Comparison of ENCODE assay signal across 1 cellular context in the genomic region with DNA sequence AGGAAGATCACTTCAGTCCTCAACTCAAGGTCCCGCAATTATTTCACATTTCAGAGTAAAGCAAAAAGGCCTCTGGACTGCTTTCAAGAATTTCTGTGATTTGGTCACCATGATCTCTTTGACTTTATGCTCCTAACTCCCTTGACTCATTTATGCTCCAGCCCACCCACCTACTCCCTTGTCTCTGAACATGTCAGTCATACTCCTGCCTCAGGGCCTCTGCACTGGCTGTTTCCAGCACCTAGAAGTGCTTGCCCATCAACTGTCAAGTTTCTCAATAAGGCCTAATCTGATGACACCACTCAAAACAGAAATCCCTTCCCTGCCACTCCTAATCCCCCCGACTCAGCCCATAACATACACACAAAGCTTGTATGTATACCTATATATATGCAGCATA.
TF ChIP-seq lines count a peak whose summit lies in the region.

No MANE protein-coding gene starts in this region.

TF ChIP-seq in GM23338, 12 proteins besides CTCF, POLR2A, EP300 and RAD21 (continued from another document):
- TF ChIP-seq, protein P1, sequence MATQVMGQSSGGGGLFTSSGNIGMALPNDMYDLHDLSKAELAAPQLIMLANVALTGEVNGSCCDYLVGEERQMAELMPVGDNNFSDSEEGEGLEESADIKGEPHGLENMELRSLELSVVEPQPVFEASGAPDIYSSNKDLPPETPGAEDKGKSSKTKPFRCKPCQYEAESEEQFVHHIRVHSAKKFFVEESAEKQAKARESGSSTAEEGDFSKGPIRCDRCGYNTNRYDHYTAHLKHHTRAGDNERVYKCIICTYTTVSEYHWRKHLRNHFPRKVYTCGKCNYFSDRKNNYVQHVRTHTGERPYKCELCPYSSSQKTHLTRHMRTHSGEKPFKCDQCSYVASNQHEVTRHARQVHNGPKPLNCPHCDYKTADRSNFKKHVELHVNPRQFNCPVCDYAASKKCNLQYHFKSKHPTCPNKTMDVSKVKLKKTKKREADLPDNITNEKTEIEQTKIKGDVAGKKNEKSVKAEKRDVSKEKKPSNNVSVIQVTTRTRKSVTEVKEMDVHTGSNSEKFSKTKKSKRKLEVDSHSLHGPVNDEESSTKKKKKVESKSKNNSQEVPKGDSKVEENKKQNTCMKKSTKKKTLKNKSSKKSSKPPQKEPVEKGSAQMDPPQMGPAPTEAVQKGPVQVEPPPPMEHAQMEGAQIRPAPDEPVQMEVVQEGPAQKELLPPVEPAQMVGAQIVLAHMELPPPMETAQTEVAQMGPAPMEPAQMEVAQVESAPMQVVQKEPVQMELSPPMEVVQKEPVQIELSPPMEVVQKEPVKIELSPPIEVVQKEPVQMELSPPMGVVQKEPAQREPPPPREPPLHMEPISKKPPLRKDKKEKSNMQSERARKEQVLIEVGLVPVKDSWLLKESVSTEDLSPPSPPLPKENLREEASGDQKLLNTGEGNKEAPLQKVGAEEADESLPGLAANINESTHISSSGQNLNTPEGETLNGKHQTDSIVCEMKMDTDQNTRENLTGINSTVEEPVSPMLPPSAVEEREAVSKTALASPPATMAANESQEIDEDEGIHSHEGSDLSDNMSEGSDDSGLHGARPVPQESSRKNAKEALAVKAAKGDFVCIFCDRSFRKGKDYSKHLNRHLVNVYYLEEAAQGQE (IDR thresholded peaks at IDR 0.05; ENCODE audit: unreplicated experiment), result no peak
- no peak for TF ChIP-seq CREB1 (CRISPR knock-in tag; IDR thresholded peaks at IDR 0.05; ENCODE audit: low read depth)
- TF ChIP-seq JUNB (IDR thresholded peaks at IDR 0.05; ENCODE audit: unreplicated experiment), result no peak
- TF ChIP-seq, protein P2, sequence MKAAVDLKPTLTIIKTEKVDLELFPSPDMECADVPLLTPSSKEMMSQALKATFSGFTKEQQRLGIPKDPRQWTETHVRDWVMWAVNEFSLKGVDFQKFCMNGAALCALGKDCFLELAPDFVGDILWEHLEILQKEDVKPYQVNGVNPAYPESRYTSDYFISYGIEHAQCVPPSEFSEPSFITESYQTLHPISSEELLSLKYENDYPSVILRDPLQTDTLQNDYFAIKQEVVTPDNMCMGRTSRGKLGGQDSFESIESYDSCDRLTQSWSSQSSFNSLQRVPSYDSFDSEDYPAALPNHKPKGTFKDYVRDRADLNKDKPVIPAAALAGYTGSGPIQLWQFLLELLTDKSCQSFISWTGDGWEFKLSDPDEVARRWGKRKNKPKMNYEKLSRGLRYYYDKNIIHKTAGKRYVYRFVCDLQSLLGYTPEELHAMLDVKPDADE (IDR thresholded peaks at IDR 0.05), result no peak
- no peak for TF ChIP-seq STAT1 (IDR thresholded peaks at IDR 0.05; ENCODE audit: unreplicated experiment)
- TF ChIP-seq ZNF331 (CRISPR knock-in tag; IDR thresholded peaks at IDR 0.05; ENCODE audit: low read depth), result no peak
- no peak for TF ChIP-seq EZH2 (IDR thresholded peaks at IDR 0.05; ENCODE audit: low read depth, unreplicated experiment)
- TF ChIP-seq POLR2AphosphoS5 (IDR thresholded peaks at IDR 0.05; ENCODE audit: low read depth), result no peak
- TF ChIP-seq, protein P3, sequence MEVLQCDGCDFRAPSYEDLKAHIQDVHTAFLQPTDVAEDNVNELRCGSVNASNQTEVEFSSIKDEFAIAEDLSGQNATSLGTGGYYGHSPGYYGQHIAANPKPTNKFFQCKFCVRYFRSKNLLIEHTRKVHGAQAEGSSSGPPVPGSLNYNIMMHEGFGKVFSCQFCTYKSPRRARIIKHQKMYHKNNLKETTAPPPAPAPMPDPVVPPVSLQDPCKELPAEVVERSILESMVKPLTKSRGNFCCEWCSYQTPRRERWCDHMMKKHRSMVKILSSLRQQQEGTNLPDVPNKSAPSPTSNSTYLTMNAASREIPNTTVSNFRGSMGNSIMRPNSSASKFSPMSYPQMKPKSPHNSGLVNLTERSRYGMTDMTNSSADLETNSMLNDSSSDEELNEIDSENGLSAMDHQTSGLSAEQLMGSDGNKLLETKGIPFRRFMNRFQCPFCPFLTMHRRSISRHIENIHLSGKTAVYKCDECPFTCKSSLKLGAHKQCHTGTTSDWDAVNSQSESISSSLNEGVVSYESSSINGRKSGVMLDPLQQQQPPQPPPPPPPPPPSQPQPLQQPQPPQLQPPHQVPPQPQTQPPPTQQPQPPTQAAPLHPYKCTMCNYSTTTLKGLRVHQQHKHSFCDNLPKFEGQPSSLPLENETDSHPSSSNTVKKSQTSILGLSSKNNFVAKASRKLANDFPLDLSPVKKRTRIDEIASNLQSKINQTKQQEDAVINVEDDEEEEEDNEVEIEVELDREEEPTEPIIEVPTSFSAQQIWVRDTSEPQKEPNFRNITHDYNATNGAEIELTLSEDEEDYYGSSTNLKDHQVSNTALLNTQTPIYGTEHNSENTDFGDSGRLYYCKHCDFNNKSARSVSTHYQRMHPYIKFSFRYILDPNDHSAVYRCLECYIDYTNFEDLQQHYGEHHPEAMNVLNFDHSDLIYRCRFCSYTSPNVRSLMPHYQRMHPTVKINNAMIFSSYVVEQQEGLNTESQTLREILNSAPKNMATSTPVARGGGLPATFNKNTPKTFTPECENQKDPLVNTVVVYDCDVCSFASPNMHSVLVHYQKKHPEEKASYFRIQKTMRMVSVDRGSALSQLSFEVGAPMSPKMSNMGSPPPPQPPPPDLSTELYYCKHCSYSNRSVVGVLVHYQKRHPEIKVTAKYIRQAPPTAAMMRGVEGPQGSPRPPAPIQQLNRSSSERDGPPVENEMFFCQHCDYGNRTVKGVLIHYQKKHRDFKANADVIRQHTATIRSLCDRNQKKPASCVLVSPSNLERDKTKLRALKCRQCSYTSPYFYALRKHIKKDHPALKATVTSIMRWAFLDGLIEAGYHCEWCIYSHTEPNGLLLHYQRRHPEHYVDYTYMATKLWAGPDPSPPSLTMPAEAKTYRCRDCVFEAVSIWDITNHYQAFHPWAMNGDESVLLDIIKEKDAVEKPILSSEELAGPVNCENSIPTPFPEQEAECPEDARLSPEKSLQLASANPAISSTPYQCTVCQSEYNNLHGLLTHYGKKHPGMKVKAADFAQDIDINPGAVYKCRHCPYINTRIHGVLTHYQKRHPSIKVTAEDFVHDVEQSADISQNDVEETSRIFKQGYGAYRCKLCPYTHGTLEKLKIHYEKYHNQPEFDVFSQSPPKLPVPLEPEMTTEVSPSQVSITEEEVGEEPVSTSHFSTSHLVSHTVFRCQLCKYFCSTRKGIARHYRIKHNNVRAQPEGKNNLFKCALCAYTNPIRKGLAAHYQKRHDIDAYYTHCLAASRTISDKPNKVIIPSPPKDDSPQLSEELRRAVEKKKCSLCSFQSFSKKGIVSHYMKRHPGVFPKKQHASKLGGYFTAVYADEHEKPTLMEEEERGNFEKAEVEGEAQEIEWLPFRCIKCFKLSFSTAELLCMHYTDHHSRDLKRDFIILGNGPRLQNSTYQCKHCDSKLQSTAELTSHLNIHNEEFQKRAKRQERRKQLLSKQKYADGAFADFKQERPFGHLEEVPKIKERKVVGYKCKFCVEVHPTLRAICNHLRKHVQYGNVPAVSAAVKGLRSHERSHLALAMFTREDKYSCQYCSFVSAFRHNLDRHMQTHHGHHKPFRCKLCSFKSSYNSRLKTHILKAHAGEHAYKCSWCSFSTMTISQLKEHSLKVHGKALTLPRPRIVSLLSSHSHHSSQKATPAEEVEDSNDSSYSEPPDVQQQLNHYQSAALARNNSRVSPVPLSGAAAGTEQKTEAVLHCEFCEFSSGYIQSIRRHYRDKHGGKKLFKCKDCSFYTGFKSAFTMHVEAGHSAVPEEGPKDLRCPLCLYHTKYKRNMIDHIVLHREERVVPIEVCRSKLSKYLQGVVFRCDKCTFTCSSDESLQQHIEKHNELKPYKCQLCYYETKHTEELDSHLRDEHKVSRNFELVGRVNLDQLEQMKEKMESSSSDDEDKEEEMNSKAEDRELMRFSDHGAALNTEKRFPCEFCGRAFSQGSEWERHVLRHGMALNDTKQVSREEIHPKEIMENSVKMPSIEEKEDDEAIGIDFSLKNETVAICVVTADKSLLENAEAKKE (CRISPR knock-in tag; IDR thresholded peaks at IDR 0.05), result no peak
- TF ChIP-seq EZH2phosphoT487 (IDR thresholded peaks at IDR 0.05; ENCODE audit: unreplicated experiment), result no peak
- no peak for TF ChIP-seq NANOG (IDR thresholded peaks at IDR 0.05; ENCODE audit: borderline replicate concordance)
